ENCODE assay signal across 1 cellular context in genomic region chr11:116808262-116809175, GRCh38.
A peak's percentile ranks its signal among the peaks of the same experiment; 100 is the strongest.
TF ChIP-seq lines count a peak whose summit lies in the region.

No MANE protein-coding gene starts in this region.

TF ChIP-seq in IMR-90, 13 proteins besides CTCF, POLR2A, EP300 and RAD21:
- TF ChIP-seq ELK1 (IDR thresholded peaks at IDR 0.05; ENCODE audit: borderline replicate concordance, low read depth, low read length) = no peak
- TF ChIP-seq CEBPB (IDR thresholded peaks at IDR 0.05; ENCODE audit: low read depth, low read length) = peak; percentile 75
TF ChIP-seq in IMR-90: peak in this region for 1.
